Comparison of ENCODE assay signal across 13 cellular contexts in the genomic region with DNA sequence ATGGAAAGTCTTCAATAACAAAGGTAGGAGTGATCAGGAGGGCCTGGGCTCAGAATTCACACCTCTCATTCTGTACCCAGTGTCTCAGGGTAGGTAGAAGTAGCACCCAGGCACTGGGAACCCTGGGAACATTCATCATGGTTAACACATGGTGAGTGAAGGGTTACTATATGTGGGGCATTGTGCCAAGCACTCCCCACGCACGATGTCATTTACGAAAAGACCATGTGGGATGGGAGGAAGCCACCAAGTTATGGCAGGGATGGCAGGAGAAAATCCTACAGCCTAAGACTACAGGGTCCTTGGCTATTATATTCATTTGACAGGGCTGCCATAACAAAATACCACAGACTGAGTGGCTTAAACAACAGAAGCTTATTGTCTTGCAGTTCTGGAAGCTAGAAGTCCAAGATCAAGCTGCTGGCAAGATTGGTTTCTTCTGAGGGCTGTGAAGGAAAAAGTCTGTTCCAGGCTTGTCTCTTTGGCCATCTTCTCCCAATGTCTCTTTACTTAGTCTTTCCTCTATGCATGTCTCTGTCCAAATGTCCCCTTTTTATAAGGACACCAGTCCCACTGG. TPM values are rescaled to one million over a fixed set of nuclear protein-coding genes. Genes with fewer than 3 reads are reported as not detected.
DNase-seq lines count a peak whose midpoint lies in the region; ATAC-seq and TF ChIP-seq lines count a peak whose summit lies in the region.
"Had no signal": no experiment of that assay in that cellular context is flagged by ENCODE, and none has a peak within 500 bp of the region (broad histone marks: within the 10 kb centered on the region; RNA-seq: fewer than 3 reads in every experiment).

No MANE protein-coding gene starts in this region.

- intact Hi-C loops in esophagus muscularis mucosa (cut with DNase I): no loop called here

- H3K4me3 ChIP-seq in BLaER1 treated with 17β-estradiol and CSF1 and Interleukin-3, amounts not matched to agents 10 nM and 100 nM: no peak overlapping the region
- H3K4me3 ChIP-seq in Peyer's patch: no peak overlapping the region
- no peak overlapping the region for H3K4me3 ChIP-seq in esophagus muscularis mucosa
- H3K4me3 ChIP-seq in rectal smooth muscle tissue (ENCODE audit: low read length): no peak overlapping the region
- H3K4me3 ChIP-seq: HAP-1, mucosa of descending colon had no signal

- TF ChIP-seq EP300 in esophagus muscularis mucosa (IDR thresholded peaks at IDR 0.05): no peak

- H3K9ac ChIP-seq in BLaER1 treated with 17β-estradiol and CSF1 and Interleukin-3, amounts not matched to agents 10 nM and 100 nM: no peak overlapping the region
- H3K9ac ChIP-seq in rectal smooth muscle tissue (ENCODE audit: low read length): no peak overlapping the region

- H3K4me1 ChIP-seq in BLaER1 treated with 17β-estradiol and CSF1 and Interleukin-3, amounts not matched to agents 10 nM and 100 nM: peaks cover 85 to 99% (median 92%) of the 10 kb centered on the region in 10 experiments
- H3K4me1 ChIP-seq in Peyer's patch: peaks cover 7 to 93% (median 59%) of the 10 kb centered on the region in 4 donors
- peaks cover 98 to 100% (median 100%) of the 10 kb centered on the region in 4 donors for H3K4me1 ChIP-seq in esophagus muscularis mucosa
- peaks cover 38% of the 10 kb centered on the region for H3K4me1 ChIP-seq in rectal smooth muscle tissue (ENCODE audit: control insufficient read depth, insufficient read depth, low read length)

- DNase-seq in Peyer's patch: no peak
- no peak for DNase-seq in esophagus muscularis mucosa (ENCODE audit: extremely low spot score)
- no peak for DNase-seq in dermis blood vessel endothelial cell
- DNase-seq: activated gamma-delta T cell treated with Interleukin-2 at 50 U/mL for 16 hours, DMS153, NCI-H226 had no signal

- H3K36me3 ChIP-seq in BLaER1 treated with 17β-estradiol and CSF1 and Interleukin-3, amounts not matched to agents 10 nM and 100 nM: no peaks in the 10 kb centered on the region
- no peaks in the 10 kb centered on the region for H3K36me3 ChIP-seq in Peyer's patch
- no peaks in the 10 kb centered on the region for H3K36me3 ChIP-seq in esophagus muscularis mucosa
- no peaks in the 10 kb centered on the region for H3K36me3 ChIP-seq in rectal smooth muscle tissue (ENCODE audit: control insufficient read depth, insufficient read depth, low read length)
- H3K36me3 ChIP-seq: HAP-1 had no signal

- no peak for TF ChIP-seq CTCF in Peyer's patch (IDR thresholded peaks at IDR 0.05)
- TF ChIP-seq CTCF in esophagus muscularis mucosa (IDR thresholded peaks at IDR 0.05): no peak

- 11% methylated on average over 3 of the region's 3 CpGs for WGBS in esophagus muscularis mucosa

- H3K9me3 ChIP-seq in BLaER1 treated with 17β-estradiol and CSF1 and Interleukin-3, amounts not matched to agents 10 nM and 100 nM (replicated peaks in 1 of 11): no peaks in the 10 kb centered on the region
- H3K9me3 ChIP-seq in Peyer's patch: no peaks in the 10 kb centered on the region
- H3K9me3 ChIP-seq in esophagus muscularis mucosa: no peaks in the 10 kb centered on the region
- H3K9me3 ChIP-seq: HAP-1, mucosa of descending colon had no signal

- H3K27me3 ChIP-seq in BLaER1 treated with 17β-estradiol and CSF1 and Interleukin-3, amounts not matched to agents 10 nM and 100 nM: no peaks in the 10 kb centered on the region
- H3K27me3 ChIP-seq in Peyer's patch (no peaks in the 10 kb centered on the region), esophagus muscularis mucosa (no peaks in the 10 kb centered on the region), rectal smooth muscle tissue (ENCODE audit: control insufficient read depth, insufficient read depth, low read length) (no peaks in the 10 kb centered on the region)

- ATAC-seq in HG03108 (IDR thresholded peaks at IDR 0.05; ENCODE audit: unreplicated experiment) (no peak), GM21447 (IDR thresholded peaks at IDR 0.05; ENCODE audit: unreplicated experiment) (no peak), HG02759 (IDR thresholded peaks at IDR 0.05; ENCODE audit: unreplicated experiment) (no peak)
- ATAC-seq: mucosa of descending colon had no signal

- H4K20me1 ChIP-seq in BLaER1 treated with 17β-estradiol and CSF1 and Interleukin-3, amounts not matched to agents 10 nM and 100 nM: no peaks in the 10 kb centered on the region

- H3K4me2 ChIP-seq in BLaER1 treated with 17β-estradiol and CSF1 and Interleukin-3, amounts not matched to agents 10 nM and 100 nM: peak overlapping the region; percentile 25 to 97 (median 94)

- H3K27ac ChIP-seq in BLaER1 treated with 17β-estradiol and CSF1 and Interleukin-3, amounts not matched to agents 10 nM and 100 nM: peak overlapping the region in 2 of 11 experiments; percentile 1; a peak in 1 of 22 replicates
- peak overlapping the region; percentile 31 to 94 (median 84) for H3K27ac ChIP-seq in Peyer's patch
- peak overlapping the region; percentile 93 to 97 (median 94) for H3K27ac ChIP-seq in esophagus muscularis mucosa (replicated peaks in 1 of 4)
- H3K27ac ChIP-seq in rectal smooth muscle tissue (ENCODE audit: low read depth, low read length): peak overlapping the region; percentile 46

- TF ChIP-seq POLR2A in Peyer's patch (IDR thresholded peaks at IDR 0.05): no peak
- TF ChIP-seq POLR2A in esophagus muscularis mucosa (IDR thresholded peaks at IDR 0.05; ENCODE audit: low read depth): no peak

RNA-seq across cellular contexts. Expression of gene DDIT4, which starts 27.7 kb away (rescaled TPM):
- 100 to 1,000 TPM in 3 of 4 donors, 10 to 100 TPM in 1; 80.6 to 275 (median 123) TPM for total RNA-seq in Peyer's patch
- total RNA-seq in esophagus muscularis mucosa: 100 to 1,000 TPM in 3 of 4 donors, 10 to 100 TPM in 1; 77.4 to 247 (median 146) TPM
- total RNA-seq in dermis blood vessel endothelial cell: 146 and 173 TPM in 2 replicates

RNA-seq across cellular contexts. Expression of gene ASCC1, which starts 30.0 kb away (rescaled TPM):
- total RNA-seq in Peyer's patch (10 to 100 TPM in 3 of 4 donors, 1 to 10 TPM in 1; 9.7 to 48.7 (median 21.5) TPM), esophagus muscularis mucosa (10 to 100 TPM; 23.5 to 37.8 (median 29.8) TPM), dermis blood vessel endothelial cell (33.5 and 38.3 TPM in 2 replicates)

RNA-seq across cellular contexts. Expression of gene ANAPC16, which starts 30.2 kb away (rescaled TPM):
- total RNA-seq in Peyer's patch (10 to 100 TPM; 55.0 to 73.4 (median 60.6) TPM), esophagus muscularis mucosa (100 to 1,000 TPM; 106 to 157 (median 143) TPM), dermis blood vessel endothelial cell (51.5 and 54.5 TPM in 2 replicates)
